In the genomic region with DNA sequence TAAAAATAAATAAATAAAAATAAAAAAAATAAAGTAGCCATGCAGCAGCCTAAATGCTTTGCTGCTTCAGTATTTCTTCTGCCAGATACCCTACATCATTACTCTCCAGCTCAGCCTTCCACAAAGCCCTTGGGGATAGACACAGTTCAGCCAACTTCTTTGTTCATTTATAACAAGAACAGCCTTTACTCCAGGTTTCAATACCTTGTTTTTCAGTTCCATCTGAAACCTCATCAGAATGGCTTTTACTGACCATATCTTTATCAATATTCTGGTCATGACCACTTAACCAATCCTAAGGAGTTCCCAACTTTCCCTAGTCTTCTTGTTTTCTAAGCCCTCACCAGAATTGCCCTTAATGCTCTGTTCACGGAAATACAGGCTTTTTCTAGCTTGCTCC, we compare ENCODE assay signal across 1 cellular context.
TF ChIP-seq lines count a peak whose summit lies in the region.

No MANE protein-coding gene starts in this region.

TF ChIP-seq in GM12878, 131 proteins besides CTCF, POLR2A, EP300 and RAD21 (continued from another document):
- peak; percentile 55 for TF ChIP-seq SKIL (IDR thresholded peaks at IDR 0.05; ENCODE audit: low read depth, poor library complexity, severe bottlenecking)
- TF ChIP-seq, protein P1, sequence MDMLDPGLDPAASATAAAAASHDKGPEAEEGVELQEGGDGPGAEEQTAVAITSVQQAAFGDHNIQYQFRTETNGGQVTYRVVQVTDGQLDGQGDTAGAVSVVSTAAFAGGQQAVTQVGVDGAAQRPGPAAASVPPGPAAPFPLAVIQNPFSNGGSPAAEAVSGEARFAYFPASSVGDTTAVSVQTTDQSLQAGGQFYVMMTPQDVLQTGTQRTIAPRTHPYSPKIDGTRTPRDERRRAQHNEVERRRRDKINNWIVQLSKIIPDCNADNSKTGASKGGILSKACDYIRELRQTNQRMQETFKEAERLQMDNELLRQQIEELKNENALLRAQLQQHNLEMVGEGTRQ (IDR thresholded peaks at IDR 0.05; ENCODE audit: borderline replicate concordance, low read depth, low read length) = no peak
- TF ChIP-seq MTA2 (IDR thresholded peaks at IDR 0.05; ENCODE audit: low read depth) = peak; percentile 79
- TF ChIP-seq, protein P2, sequence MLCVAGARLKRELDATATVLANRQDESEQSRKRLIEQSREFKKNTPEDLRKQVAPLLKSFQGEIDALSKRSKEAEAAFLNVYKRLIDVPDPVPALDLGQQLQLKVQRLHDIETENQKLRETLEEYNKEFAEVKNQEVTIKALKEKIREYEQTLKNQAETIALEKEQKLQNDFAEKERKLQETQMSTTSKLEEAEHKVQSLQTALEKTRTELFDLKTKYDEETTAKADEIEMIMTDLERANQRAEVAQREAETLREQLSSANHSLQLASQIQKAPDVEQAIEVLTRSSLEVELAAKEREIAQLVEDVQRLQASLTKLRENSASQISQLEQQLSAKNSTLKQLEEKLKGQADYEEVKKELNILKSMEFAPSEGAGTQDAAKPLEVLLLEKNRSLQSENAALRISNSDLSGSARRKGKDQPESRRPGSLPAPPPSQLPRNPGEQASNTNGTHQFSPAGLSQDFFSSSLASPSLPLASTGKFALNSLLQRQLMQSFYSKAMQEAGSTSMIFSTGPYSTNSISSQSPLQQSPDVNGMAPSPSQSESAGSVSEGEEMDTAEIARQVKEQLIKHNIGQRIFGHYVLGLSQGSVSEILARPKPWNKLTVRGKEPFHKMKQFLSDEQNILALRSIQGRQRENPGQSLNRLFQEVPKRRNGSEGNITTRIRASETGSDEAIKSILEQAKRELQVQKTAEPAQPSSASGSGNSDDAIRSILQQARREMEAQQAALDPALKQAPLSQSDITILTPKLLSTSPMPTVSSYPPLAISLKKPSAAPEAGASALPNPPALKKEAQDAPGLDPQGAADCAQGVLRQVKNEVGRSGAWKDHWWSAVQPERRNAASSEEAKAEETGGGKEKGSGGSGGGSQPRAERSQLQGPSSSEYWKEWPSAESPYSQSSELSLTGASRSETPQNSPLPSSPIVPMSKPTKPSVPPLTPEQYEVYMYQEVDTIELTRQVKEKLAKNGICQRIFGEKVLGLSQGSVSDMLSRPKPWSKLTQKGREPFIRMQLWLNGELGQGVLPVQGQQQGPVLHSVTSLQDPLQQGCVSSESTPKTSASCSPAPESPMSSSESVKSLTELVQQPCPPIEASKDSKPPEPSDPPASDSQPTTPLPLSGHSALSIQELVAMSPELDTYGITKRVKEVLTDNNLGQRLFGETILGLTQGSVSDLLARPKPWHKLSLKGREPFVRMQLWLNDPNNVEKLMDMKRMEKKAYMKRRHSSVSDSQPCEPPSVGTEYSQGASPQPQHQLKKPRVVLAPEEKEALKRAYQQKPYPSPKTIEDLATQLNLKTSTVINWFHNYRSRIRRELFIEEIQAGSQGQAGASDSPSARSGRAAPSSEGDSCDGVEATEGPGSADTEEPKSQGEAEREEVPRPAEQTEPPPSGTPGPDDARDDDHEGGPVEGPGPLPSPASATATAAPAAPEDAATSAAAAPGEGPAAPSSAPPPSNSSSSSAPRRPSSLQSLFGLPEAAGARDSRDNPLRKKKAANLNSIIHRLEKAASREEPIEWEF (IDR thresholded peaks at IDR 0.05; ENCODE audit: insufficient replicate concordance, low read depth, low read length) = peak; percentile 59
- TF ChIP-seq, protein P3, sequence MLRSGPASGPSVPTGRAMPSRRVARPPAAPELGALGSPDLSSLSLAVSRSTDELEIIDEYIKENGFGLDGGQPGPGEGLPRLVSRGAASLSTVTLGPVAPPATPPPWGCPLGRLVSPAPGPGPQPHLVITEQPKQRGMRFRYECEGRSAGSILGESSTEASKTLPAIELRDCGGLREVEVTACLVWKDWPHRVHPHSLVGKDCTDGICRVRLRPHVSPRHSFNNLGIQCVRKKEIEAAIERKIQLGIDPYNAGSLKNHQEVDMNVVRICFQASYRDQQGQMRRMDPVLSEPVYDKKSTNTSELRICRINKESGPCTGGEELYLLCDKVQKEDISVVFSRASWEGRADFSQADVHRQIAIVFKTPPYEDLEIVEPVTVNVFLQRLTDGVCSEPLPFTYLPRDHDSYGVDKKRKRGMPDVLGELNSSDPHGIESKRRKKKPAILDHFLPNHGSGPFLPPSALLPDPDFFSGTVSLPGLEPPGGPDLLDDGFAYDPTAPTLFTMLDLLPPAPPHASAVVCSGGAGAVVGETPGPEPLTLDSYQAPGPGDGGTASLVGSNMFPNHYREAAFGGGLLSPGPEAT (IDR thresholded peaks at IDR 0.05; ENCODE audit: low read depth) = peak; percentile 47; the same call in 1 of the 2 replicates
- peak; percentile 4; the same call in 1 of the 2 replicates for TF ChIP-seq RUNX3 (IDR thresholded peaks at IDR 0.05; ENCODE audit: low read length)
